ENCODE assay signal across 10 cellular contexts in the genomic region with DNA sequence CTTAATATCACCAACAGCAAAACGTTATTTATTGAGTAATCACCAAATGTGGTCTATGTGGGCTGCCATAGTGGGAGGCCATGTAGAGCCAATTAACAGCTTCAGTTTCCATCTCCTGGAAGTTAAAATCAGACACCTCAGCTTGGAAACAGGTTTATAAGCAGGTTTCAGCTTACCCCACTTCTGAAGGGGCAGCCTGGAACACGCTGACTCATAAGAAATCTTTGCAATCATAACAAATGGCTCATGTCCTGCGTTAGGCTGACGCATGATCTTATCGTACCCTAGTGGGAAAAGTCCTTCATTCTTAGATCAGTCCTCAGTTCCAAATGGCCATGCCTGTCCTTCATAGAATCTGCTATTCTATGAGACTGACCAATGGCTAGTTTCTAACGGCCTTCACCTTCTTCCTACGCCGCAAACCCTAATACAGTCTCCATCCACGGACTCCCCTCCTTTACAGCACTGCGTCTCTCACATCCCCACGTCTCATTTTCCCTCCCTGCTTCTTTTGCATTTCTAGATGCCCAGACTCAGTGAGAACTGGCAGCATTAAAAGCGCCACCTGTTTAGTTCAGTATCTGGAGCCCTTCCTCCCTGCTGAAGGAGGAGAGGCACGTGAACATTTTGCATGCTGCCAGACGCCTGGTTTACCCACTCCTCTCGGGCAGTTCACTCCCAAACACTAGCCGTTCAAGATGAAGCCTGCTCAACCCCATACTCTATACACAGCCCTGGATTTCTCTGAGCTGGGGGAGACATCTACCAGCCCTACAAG. TPM values are rescaled to one million over a fixed set of nuclear protein-coding genes. Genes with fewer than 3 reads are reported as not detected.
DNase-seq lines count a peak whose midpoint lies in the region; TF ChIP-seq lines count a peak whose summit lies in the region.
"Had no signal": no experiment of that assay in that cellular context is flagged by ENCODE, and none has a peak within 500 bp of the region (broad histone marks: within the 10 kb centered on the region; RNA-seq: fewer than 3 reads in every experiment).

No MANE protein-coding gene starts in this region.

- H3K9ac ChIP-seq in neural progenitor cell = no peak overlapping the region

- H3K4me2 ChIP-seq in neural progenitor cell = no peak overlapping the region

- no peaks in the 10 kb centered on the region for H4K20me1 ChIP-seq in neural progenitor cell (ENCODE audit: low read depth)

- H3K36me3 ChIP-seq in breast epithelium (no peaks in the 10 kb centered on the region), thymus (ENCODE audit: control insufficient read depth, insufficient read depth) (peaks cover 20% of the 10 kb centered on the region), neural progenitor cell (no peaks in the 10 kb centered on the region)

- TSS peak; percentile 73 for BruUV-seq in MCF 10A (replicated peaks; lab: Mats Ljungman, UMichigan)

- H3K4me1 ChIP-seq in breast epithelium = no peaks in the 10 kb centered on the region
- no peaks in the 10 kb centered on the region for H3K4me1 ChIP-seq in thymus (ENCODE audit: control insufficient read depth, insufficient read depth, low read length)
- H3K4me1 ChIP-seq in neural progenitor cell = peaks cover 7% of the 10 kb centered on the region

- CTCF ChIA-PET in MCF 10A (lab: Yijun Ruan, JAX) = interaction anchor here (0.5 to 1.6 kb wide), 7 partner anchors 19 to 285 kb away, joined by 3 to 6 read pairs (median 3); no protein-coding TSS in a partner anchor

- H3K27ac ChIP-seq in breast epithelium (peak overlapping the region in 1 of 2 donors; percentile 3), thymus (ENCODE audit: low read depth) (peak overlapping the region; percentile 89), neural progenitor cell (no peak overlapping the region)

- peaks cover 11% of the 10 kb centered on the region for H3F3A ChIP-seq in neural progenitor cell (ENCODE audit: low read depth)

- POLR2A ChIA-PET in MCF 10A (lab: Yijun Ruan, JAX) = interaction anchor here (0.5 to 3.6 kb wide), 13 partner anchors 8 to 80 kb away, joined by 3 to 20 read pairs (median 6); partner anchors contain the start of gene BZW1

- H3K4me3 ChIP-seq in breast epithelium (no peak overlapping the region), thymus (ENCODE audit: low read length) (no peak overlapping the region), neural progenitor cell (no peak overlapping the region)

- H3K27me3 ChIP-seq in breast epithelium (no peaks in the 10 kb centered on the region), thymus (ENCODE audit: control insufficient read depth, insufficient read depth) (no peaks in the 10 kb centered on the region), neural progenitor cell (no peaks in the 10 kb centered on the region)

- H3K9me3 Mint-ChIP-seq in MCF 10A (ENCODE audit: unreplicated experiment) (no peaks in the 10 kb centered on the region), neural progenitor cell (no peaks in the 10 kb centered on the region)
- H3K9me3 Mint-ChIP-seq: central memory CD8-positive, alpha-beta T cell had no signal

- H3K4me1 Mint-ChIP-seq in MCF 10A (ENCODE audit: insufficient read depth, unreplicated experiment) (peaks cover 19% of the 10 kb centered on the region), neural progenitor cell (peaks cover 7% of the 10 kb centered on the region)
- H3K4me1 Mint-ChIP-seq: central memory CD8-positive, alpha-beta T cell had no signal

- H2AFZ ChIP-seq in neural progenitor cell (replicated peaks) = no peak overlapping the region

- no peaks in the 10 kb centered on the region for H3K79me2 ChIP-seq in neural progenitor cell (ENCODE audit: low read depth)

- H3K27me3 Mint-ChIP-seq in MCF 10A (ENCODE audit: insufficient read depth, unreplicated experiment) (no peaks in the 10 kb centered on the region), neural progenitor cell (ENCODE audit: insufficient read depth, low read depth) (peaks cover 4% of the 10 kb centered on the region)

- H3K9me3 ChIP-seq in breast epithelium (no peaks in the 10 kb centered on the region), thymus (ENCODE audit: control insufficient read depth) (no peaks in the 10 kb centered on the region), neural progenitor cell (ENCODE audit: low read depth) (no peaks in the 10 kb centered on the region)

- H3K36me3 Mint-ChIP-seq in MCF 10A (ENCODE audit: insufficient read depth, unreplicated experiment) (no peaks in the 10 kb centered on the region), neural progenitor cell (no peaks in the 10 kb centered on the region)

- H3K27ac Mint-ChIP-seq in MCF 10A (ENCODE audit: low read depth, unreplicated experiment) = peak overlapping the region; percentile 89
- H3K27ac Mint-ChIP-seq in neural progenitor cell = no peak overlapping the region

- TF ChIP-seq POLR2A in breast epithelium (IDR thresholded peaks at IDR 0.05) = no peak

- DNase-seq in MCF 10A (ENCODE audit: unreplicated experiment) = peak; percentile 93
- DNase-seq in breast epithelium (ENCODE audit: low spot score in 2 of 2) = no peak
- peak; percentile 16 for DNase-seq in T1000 (lab: John Stamatoyannopoulos, UW)
- DNase-seq in glomerular endothelial cell (ENCODE audit: extremely low read depth, low read depth, low spot score) = peak; percentile 96
- DNase-seq in 8988T = no peak
- no peak for DNase-seq in NCI-H2029 (lab: John Stamatoyannopoulos, UW)
- no peak for DNase-seq in neural progenitor cell (ENCODE audit: low spot score)
- DNase-seq: DND-41 had no signal

- 96% methylated on average over 16 of the region's 16 CpGs for WGBS in thymus

- TF ChIP-seq CTCF in MCF 10A (IDR thresholded peaks at IDR 0.05; ENCODE audit: unreplicated experiment) = no peak
- TF ChIP-seq CTCF in breast epithelium (IDR thresholded peaks at IDR 0.05) = no peak
- TF ChIP-seq CTCF in neural progenitor cell (IDR thresholded peaks at IDR 0.05) = no peak

- peak overlapping the region; percentile 10 for H3K4me3 Mint-ChIP-seq in MCF 10A (ENCODE audit: unreplicated experiment)
- H3K4me3 Mint-ChIP-seq in neural progenitor cell = no peak overlapping the region
- H3K4me3 Mint-ChIP-seq: central memory CD8-positive, alpha-beta T cell had no signal

- intact Hi-C loops in MCF 10A (cut with micrococcal nuclease) (loop anchor here (1.0 to 2.0 kb wide), 3 partner anchors 23 to 75 kb away; partner anchors contain the start of gene BZW1), breast epithelium (cut with DNase I; ENCODE audit: low total_unique reads) (no loop called here)

RNA-seq across cellular contexts. Expression of gene BZW1, which starts 24.2 kb away (rescaled TPM):
- total RNA-seq in MCF 10A (2022) = 353 and 371 TPM in 2 replicates
- 100 to 1,000 TPM; 309 to 422 (median 326) TPM for total RNA-seq in breast epithelium
- total RNA-seq in glomerular endothelial cell = 290 and 409 TPM in 2 replicates
- polyA plus RNA-seq in thymus = 119 TPM
- 374 and 421 TPM in 2 replicates for total RNA-seq in neural progenitor cell (ENCODE audit: low replicate concordance)

Comparison
In these comparisons a context has a peak if more than half of its experiments do, and no peak if none do; other contexts are left out.
1. DNase-seq: peak in MCF 10A (single experiment), T1000 (single experiment) and glomerular endothelial cell (single experiment); none in breast epithelium (0 of 2), 8988T (single experiment), NCI-H2029 (single experiment) and neural progenitor cell (single experiment).